Comparison of ENCODE assay signal across 16 cellular contexts in genomic region chr18:24209558-24209957, GRCh38.
"Had no signal": no experiment of that assay in that cellular context is flagged by ENCODE, and none has a peak within 500 bp of the region (broad histone marks: within the 10 kb centered on the region; RNA-seq: fewer than 3 reads in every experiment).

No MANE protein-coding gene starts in this region.

- H3K9me3 ChIP-seq: gastrocnemius medialis, heart right ventricle, pancreas, stomach, tibial artery, uterus had no signal

- H3K27ac ChIP-seq: gastrocnemius medialis, heart right ventricle, pancreas, stomach, tibial artery, uterus had no signal

- DNase-seq: activated CD4-positive, alpha-beta T cell treated with anti-CD3 and anti-CD28 coated beads for 1 hour; activated CD4-positive, alpha-beta T cell treated with anti-CD3 and anti-CD28 coated beads, Interleukin-2, amount 50 U/mL, for 48 hours; activated CD8-positive, alpha-beta memory T cell treated with anti-CD3 and anti-CD28 coated beads, Interleukin-2, amount 10 ng/mL, durations not matched to agents 7 days and 5 days; activated effector memory CD4-positive, alpha-beta T cell treated with Interleukin-2 at 50 U/mL for 16 hours; activated T-cell treated with anti-CD3 and anti-CD28 coated beads, Interleukin-2, amount 50 U/mL, for 24 hours; amygdala; gastrocnemius medialis; heart right ventricle; kidney; naive B cell; pancreas; stimulated activated CD4-positive, alpha-beta T cell treated with anti-CD3 and anti-CD28 coated beads, Interleukin-4, amount 100 ng/mL, for 4 hours; stomach; tibial artery; uterus had no signal

- H3K36me3 ChIP-seq: gastrocnemius medialis, heart right ventricle, pancreas, stomach, tibial artery, uterus had no signal

- H3K4me1 ChIP-seq: uterus had no signal

- ATAC-seq: activated CD8-positive, alpha-beta memory T cell treated with anti-CD3 and anti-CD28 coated beads, Interleukin-2, amount 10 ng/mL, durations not matched to agents 7 days and 5 days; activated naive CD4-positive, alpha-beta T cell treated with anti-CD3 and anti-CD28 coated beads, Interleukin-2, amount 50 U/mL, for 72 hours; gastrocnemius medialis; heart right ventricle; pancreas had no signal

- H3K27me3 ChIP-seq: gastrocnemius medialis, heart right ventricle, pancreas, stomach, tibial artery, uterus had no signal

- H3K4me3 ChIP-seq: gastrocnemius medialis, heart right ventricle, pancreas, stomach, tibial artery, uterus had no signal
